22 cellular contexts compared by ENCODE assay signal in genomic region chr7:99362801-99363200, GRCh38. TPM values are rescaled to one million over a fixed set of nuclear protein-coding genes. Genes with fewer than 3 reads are reported as not detected.
DNase-seq lines count a peak whose midpoint lies in the region; ATAC-seq and TF ChIP-seq lines count a peak whose summit lies in the region.
"Had no signal": no experiment of that assay in that cellular context is flagged by ENCODE, and none has a peak within 500 bp of the region (broad histone marks: within the 10 kb centered on the region; RNA-seq: fewer than 3 reads in every experiment).

No MANE protein-coding gene starts in this region.

- H3K4me3 ChIP-seq in AG10803 (ENCODE audit: low read length) (no peak overlapping the region), IMR-90 (ENCODE audit: insufficient read depth, low read depth, low read length) (no peak overlapping the region), brain microvascular endothelial cell (ENCODE audit: low read depth, low read length) (no peak overlapping the region), mesodermal cell (ENCODE audit: extremely low read depth, insufficient read depth, low read length, poor library complexity, severe bottlenecking) (no peak overlapping the region), WERI-Rb-1 (ENCODE audit: low read depth, low read length) (no peak overlapping the region)
- H3K4me3 ChIP-seq: breast epithelium, gastrocnemius medialis, GM12878, spleen had no signal

- in situ Hi-C loops in IMR-90 (cut with MboI; ENCODE audit: low sequenced_read_pairs) (no loop called here), brain microvascular endothelial cell (cut with HindIII; ENCODE audit: low pct_ligation_motif_present, low sequenced_read_pairs) (no loop called here)

- H3K27me3 ChIP-seq in IMR-90 (ENCODE audit: control insufficient read depth, insufficient read depth, low read length) (no peaks in the 10 kb centered on the region), brain microvascular endothelial cell (replicated peaks) (no peaks in the 10 kb centered on the region), WERI-Rb-1 (ENCODE audit: insufficient read depth, low read depth, severe bottlenecking) (no peaks in the 10 kb centered on the region)
- H3K27me3 ChIP-seq: breast epithelium, gastrocnemius medialis, spleen had no signal

- H4K20me1 ChIP-seq in IMR-90 (ENCODE audit: insufficient read depth, low read length), result peaks cover 24% of the 10 kb centered on the region

- intact Hi-C loops in IMR-90 (cut with micrococcal nuclease), result no loop called here

- H3K4me1 ChIP-seq in IMR-90 (ENCODE audit: control insufficient read depth, insufficient read depth, low read length) (peaks cover 2% of the 10 kb centered on the region; the same call in 1 of the 2 replicates), mesodermal cell (ENCODE audit: control insufficient read depth, insufficient read depth, low read length, poor library complexity, severe bottlenecking) (peaks cover 3% of the 10 kb centered on the region)
- H3K4me1 ChIP-seq: breast epithelium, gastrocnemius medialis had no signal

- no peak overlapping the region for H4K8ac ChIP-seq in IMR-90 (ENCODE audit: low read depth in 2 of 2, low read length in 2 of 2)

- no peak overlapping the region for H3K18ac ChIP-seq in IMR-90 (ENCODE audit: low read depth, low read length)

- H4K5ac ChIP-seq in IMR-90 (ENCODE audit: low read depth, low read length), result no peak overlapping the region

- H3K56ac ChIP-seq in IMR-90 (ENCODE audit: extremely low read depth, insufficient read depth, low read length), result no peak overlapping the region

- no peak overlapping the region for H3K9ac ChIP-seq in IMR-90 (ENCODE audit: low read depth, low read length)

- H3K79me1 ChIP-seq in IMR-90 (ENCODE audit: low read depth in 1 of 2, low read length in 2 of 2), result peaks cover 16 to 45% of the 10 kb centered on the region in 2 experiments

- no peak overlapping the region for H2BK120ac ChIP-seq in IMR-90 (ENCODE audit: low read depth, low read length)

- TF ChIP-seq RAD21 in IMR-90 (IDR thresholded peaks at IDR 0.05; ENCODE audit: low read length), result peak; percentile 16; the same call in 1 of the 2 replicates

- dilution Hi-C loops in IMR-90 (cut with HindIII; ENCODE audit: low sequenced_read_pairs, unreplicated experiment), result no loop called here

- no peak overlapping the region for H2AK5ac ChIP-seq in IMR-90 (ENCODE audit: low read depth, low read length)

- H3K9me1 ChIP-seq in IMR-90 (ENCODE audit: insufficient read depth, low read length), result peaks cover 6% of the 10 kb centered on the region

- no peak overlapping the region for H2AK9ac ChIP-seq in IMR-90 (replicated peaks; ENCODE audit: low read depth, low read length, poor library complexity)

- no peak overlapping the region for H3K4ac ChIP-seq in IMR-90 (ENCODE audit: low read depth, low read length)

- TF ChIP-seq CTCF in AG10803 (conservative IDR thresholded peaks at IDR 0.05; ENCODE audit: low read length), result no peak
- no peak for TF ChIP-seq CTCF in IMR-90 (conservative IDR thresholded peaks at IDR 0.05; ENCODE audit: low read depth, low read length)
- TF ChIP-seq CTCF in brain microvascular endothelial cell (IDR thresholded peaks at IDR 0.05; ENCODE audit: low read depth, low read length, missing control alignments), result no peak
- TF ChIP-seq CTCF in WERI-Rb-1 (IDR thresholded peaks at IDR 0.05; ENCODE audit: low read depth, low read length), result no peak

- H3K14ac ChIP-seq in IMR-90 (replicated peaks; ENCODE audit: low read depth, low read length), result no peak overlapping the region

- POLR2A ChIA-PET in IMR-90 (lab: Charles Lee; ENCODE audit: unreplicated experiment), result no interaction called here

- no peak overlapping the region for H2BK20ac ChIP-seq in IMR-90 (ENCODE audit: low read depth, low read length)

- no peak overlapping the region for H3K27ac ChIP-seq in IMR-90 (ENCODE audit: insufficient read depth, low read length)
- H3K27ac ChIP-seq in brain microvascular endothelial cell, result peak overlapping the region; percentile 69
- H3K27ac ChIP-seq in mesodermal cell (ENCODE audit: low read depth, low read length, severe bottlenecking), result peak overlapping the region; percentile 51
- H3K27ac ChIP-seq in WERI-Rb-1, result no peak overlapping the region
- H3K27ac ChIP-seq: breast epithelium, gastrocnemius medialis, spleen had no signal

- peak; percentile 91 for DNase-seq in AG10803 (ENCODE audit: low read depth)
- DNase-seq in IMR-90, result peak; percentile 96
- peak; percentile 84 for DNase-seq in brain microvascular endothelial cell
- DNase-seq in NCI-H1930 (lab: John Stamatoyannopoulos, UW), result no peak
- no peak for DNase-seq in DMS 273 treated with DMSO at 0.1 percent for 48 hours (lab: John Stamatoyannopoulos, UW)
- no peak for DNase-seq in 8988T
- no peak for DNase-seq in WERI-Rb-1
- DNase-seq: activated CD4-positive, CD25-positive, alpha-beta regulatory T cell; activated CD8-positive, alpha-beta memory T cell treated with anti-CD3 and anti-CD28 coated beads, Interleukin-2, amount 10 ng/mL, durations not matched to agents 7 days and 5 days; activated gamma-delta T cell treated with Interleukin-2 at 50 U/mL for 16 hours; effector CD8-positive, alpha-beta T cell; gastrocnemius medialis; MM.1S; naive B cell; NCI-H2029 treated with DMSO at 0.1 percent for 48 hours; NCI-H748 treated with DMSO at 0.1 percent for 48 hours; spleen; stimulated activated naive CD8-positive, alpha-beta T cell treated with anti-CD3 and anti-CD28 coated beads, Interleukin-15, Interleukin-2, amounts not matched to agents 100 U/mL and 50 U/mL, for 24 hours; T-helper 1 cell had no signal

- no peak for TF ChIP-seq POLR2A in IMR-90 (IDR thresholded peaks at IDR 0.05; ENCODE audit: low read depth, low read length)

- CTCF ChIA-PET in IMR-90 (lab: Yijun Ruan, JAX), result interaction anchor here (0.7 kb wide), 2 partner anchors 24 to 264 kb away, joined by 3 to 4 read pairs; no protein-coding TSS in a partner anchor

- H3K9me3 ChIP-seq in IMR-90 (ENCODE audit: control insufficient read depth, insufficient read depth, low read length) (no peaks in the 10 kb centered on the region), mesodermal cell (ENCODE audit: control insufficient read depth, low read length) (no peaks in the 10 kb centered on the region), WERI-Rb-1 (ENCODE audit: severe bottlenecking) (no peaks in the 10 kb centered on the region)
- H3K9me3 ChIP-seq: breast epithelium, gastrocnemius medialis, spleen had no signal

- peak overlapping the region; percentile 42 for H2BK5ac ChIP-seq in IMR-90 (ENCODE audit: low read depth, low read length, poor library complexity, severe bottlenecking)

- H3K4me2 ChIP-seq in IMR-90 (ENCODE audit: low read depth, low read length), result no peak overlapping the region

- H3K36me3 ChIP-seq in IMR-90 (ENCODE audit: control insufficient read depth, insufficient read depth, low read length) (peaks cover 54% of the 10 kb centered on the region), brain microvascular endothelial cell (replicated peaks) (peaks cover 75% of the 10 kb centered on the region), mesodermal cell (ENCODE audit: control insufficient read depth, insufficient read depth, low read length) (peaks cover 79% of the 10 kb centered on the region), WERI-Rb-1 (peaks cover 78% of the 10 kb centered on the region)
- H3K36me3 ChIP-seq: breast epithelium had no signal

- no CpG with 5 or more reads among the region's 3 CpGs for WGBS in IMR-90 (ENCODE audit: extremely low coverage in 2 of 2, insufficient read length in 1 of 2), 2 experiments
- 90 to 100% methylated on average over 1 to 2 of the region's 3 CpGs for whole genome bisulfite sequencing in mesodermal cell (ENCODE audit: insufficient coverage in 2 of 2), 2 experiments

- H2BK15ac ChIP-seq in IMR-90 (ENCODE audit: low read depth, low read length), result no peak overlapping the region

- ATAC-seq in IMR-90 (ENCODE audit: low read depth), result peak; percentile 94
- ATAC-seq: activated CD8-positive, alpha-beta memory T cell treated with anti-CD3 and anti-CD28 coated beads, Interleukin-2, amount 10 ng/mL, durations not matched to agents 7 days and 5 days; gastrocnemius medialis; GM12878; stimulated activated naive CD8-positive, alpha-beta T cell treated with anti-CD3 and anti-CD28 coated beads, Interleukin-15, Interleukin-2, amounts not matched to agents 100 U/mL and 50 U/mL, for 24 hours had no signal

- no peak overlapping the region for H4K91ac ChIP-seq in IMR-90 (ENCODE audit: insufficient read depth, low read depth, low read length)

- H2AFZ ChIP-seq in IMR-90 (replicated peaks; ENCODE audit: low read length, poor library complexity), result no peak overlapping the region

- no peak overlapping the region for H3K23ac ChIP-seq in IMR-90 (ENCODE audit: low read depth, low read length)

- BruUV-seq in IMR-90 (replicated peaks; lab: Mats Ljungman, UMichigan), result no TSS peak

TF ChIP-seq in IMR-90, 13 proteins besides CTCF, POLR2A, EP300 and RAD21 (continues in another document):
- TF ChIP-seq SMC3 (IDR thresholded peaks at IDR 0.05; ENCODE audit: low read depth, low read length) (no peak), FOS (IDR thresholded peaks at IDR 0.05; ENCODE audit: low read depth, low read length) (peak; percentile 63)

RNA-seq across cellular contexts. Expression of gene ARPC1B, which starts 11.7 kb away (rescaled TPM):
- total RNA-seq in IMR-90 (2012; rRNA removed), result 243 and 351 TPM in 2 replicates
- polyA plus RNA-seq in IMR-90 (2012; rRNA removed), result 488 and 548 TPM in 2 replicates
- polyA plus RNA-seq in IMR-90 (2012; cell fraction: cytosol; rRNA removed), result 590 and 650 TPM in 2 replicates
- 160 and 428 TPM in 2 replicates for polyA plus RNA-seq in IMR-90 (2012; cell fraction: nucleus; rRNA removed; ENCODE audit: low replicate concordance)
- polyA plus RNA-seq in mesodermal cell (2013, experiment 1 of 2), result 162 TPM
- 149 TPM for polyA plus RNA-seq in mesodermal cell (2013, experiment 2 of 2)

RNA-seq across cellular contexts. Expression of gene ARPC1A, which starts 37.1 kb away (rescaled TPM):
- total RNA-seq in IMR-90 (2012; rRNA removed), result 321 and 327 TPM in 2 replicates
- polyA plus RNA-seq in IMR-90 (2012; rRNA removed), result 253 and 260 TPM in 2 replicates
- polyA plus RNA-seq in IMR-90 (2012; cell fraction: cytosol; rRNA removed), result 307 and 343 TPM in 2 replicates
- polyA plus RNA-seq in IMR-90 (2012; cell fraction: nucleus; rRNA removed; ENCODE audit: low replicate concordance), result 103 and 113 TPM in 2 replicates
- 155 TPM for polyA plus RNA-seq in mesodermal cell (2013, experiment 1 of 2)
- 145 TPM for polyA plus RNA-seq in mesodermal cell (2013, experiment 2 of 2)

RNA-seq across cellular contexts. Expression of gene PDAP1, which starts 45.6 kb away (rescaled TPM):
- 40.3 and 124 TPM in 2 replicates for total RNA-seq in IMR-90 (2012; rRNA removed)
- polyA plus RNA-seq in IMR-90 (2012; rRNA removed), result 123 and 193 TPM in 2 replicates
- polyA plus RNA-seq in IMR-90 (2012; cell fraction: cytosol; rRNA removed), result 86.2 and 146 TPM in 2 replicates
- polyA plus RNA-seq in IMR-90 (2012; cell fraction: nucleus; rRNA removed; ENCODE audit: low replicate concordance), result 22.9 and 59.0 TPM in 2 replicates
- 125 TPM for polyA plus RNA-seq in mesodermal cell (2013, experiment 1 of 2)
- 126 TPM for polyA plus RNA-seq in mesodermal cell (2013, experiment 2 of 2)

RNA-seq across cellular contexts. Expression of gene BUD31, which starts 46.0 kb away (rescaled TPM):
- 72.6 and 111 TPM in 2 replicates for total RNA-seq in IMR-90 (2012; rRNA removed)
- polyA plus RNA-seq in IMR-90 (2012; rRNA removed), result 94.2 and 97.2 TPM in 2 replicates
- polyA plus RNA-seq in IMR-90 (2012; cell fraction: cytosol; rRNA removed), result 45.7 and 87.3 TPM in 2 replicates
- polyA plus RNA-seq in IMR-90 (2012; cell fraction: nucleus; rRNA removed; ENCODE audit: low replicate concordance), result 26.6 and 74.7 TPM in 2 replicates
- polyA plus RNA-seq in mesodermal cell (2013, experiment 1 of 2), result 103 TPM
- 113 TPM for polyA plus RNA-seq in mesodermal cell (2013, experiment 2 of 2)

Comparison
In these comparisons a context has a peak if more than half of its experiments do, and no peak if none do; other contexts are left out.
1. DNase-seq: peak in AG10803 (single experiment), IMR-90 (single experiment) and brain microvascular endothelial cell (single experiment); none in NCI-H1930 (0 of 2), DMS 273 treated with DMSO at 0.1 percent for 48 hours (single experiment), 8988T (single experiment) and WERI-Rb-1 (single experiment).
2. H3K27ac ChIP-seq: peak in brain microvascular endothelial cell (single experiment) and mesodermal cell (single experiment); none in IMR-90 (single experiment) and WERI-Rb-1 (single experiment).